ENCODE assay signal across 8 cellular contexts in the genomic region with DNA sequence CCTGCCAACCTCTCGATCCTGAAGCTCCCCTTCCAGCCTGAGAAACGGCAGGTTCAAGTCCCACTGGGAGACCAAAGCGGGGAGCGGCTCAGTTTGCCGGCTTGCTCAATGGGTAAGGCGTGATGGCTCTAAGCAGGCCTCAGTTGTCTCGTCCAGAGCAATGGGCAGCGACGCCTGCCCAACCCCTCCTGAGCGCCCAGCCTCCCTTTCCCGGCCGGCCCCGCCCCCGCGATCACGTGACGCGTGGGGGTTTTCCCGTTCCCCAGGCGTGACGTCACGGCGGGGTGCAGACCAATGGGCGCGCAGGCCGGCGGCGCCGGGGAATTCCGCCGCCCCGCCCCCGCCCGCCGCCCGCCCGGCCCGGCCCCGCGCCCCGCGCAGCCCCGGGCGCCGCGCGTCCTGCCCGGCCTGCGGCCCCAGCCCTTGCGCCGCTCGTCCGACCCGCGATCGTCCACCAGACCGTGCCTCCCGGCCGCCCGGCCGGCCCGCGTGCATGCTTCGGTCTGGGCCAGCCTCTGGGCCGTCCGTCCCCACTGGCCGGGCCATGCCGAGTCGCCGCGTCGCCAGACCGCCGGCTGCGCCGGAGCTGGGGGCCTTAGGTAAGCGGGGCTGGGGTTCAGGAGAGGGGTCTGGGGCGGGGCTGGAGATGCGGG. TPM values are rescaled to one million over a fixed set of nuclear protein-coding genes. Genes with fewer than 3 reads are reported as not detected.
DNase-seq lines count a peak whose midpoint lies in the region; ATAC-seq, FAIRE-seq and TF ChIP-seq lines count a peak whose summit lies in the region.

A gene with protein sequence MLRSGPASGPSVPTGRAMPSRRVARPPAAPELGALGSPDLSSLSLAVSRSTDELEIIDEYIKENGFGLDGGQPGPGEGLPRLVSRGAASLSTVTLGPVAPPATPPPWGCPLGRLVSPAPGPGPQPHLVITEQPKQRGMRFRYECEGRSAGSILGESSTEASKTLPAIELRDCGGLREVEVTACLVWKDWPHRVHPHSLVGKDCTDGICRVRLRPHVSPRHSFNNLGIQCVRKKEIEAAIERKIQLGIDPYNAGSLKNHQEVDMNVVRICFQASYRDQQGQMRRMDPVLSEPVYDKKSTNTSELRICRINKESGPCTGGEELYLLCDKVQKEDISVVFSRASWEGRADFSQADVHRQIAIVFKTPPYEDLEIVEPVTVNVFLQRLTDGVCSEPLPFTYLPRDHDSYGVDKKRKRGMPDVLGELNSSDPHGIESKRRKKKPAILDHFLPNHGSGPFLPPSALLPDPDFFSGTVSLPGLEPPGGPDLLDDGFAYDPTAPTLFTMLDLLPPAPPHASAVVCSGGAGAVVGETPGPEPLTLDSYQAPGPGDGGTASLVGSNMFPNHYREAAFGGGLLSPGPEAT (plus strand): TSS at position 378 of the 653 bp plus-strand sequence. CDS start 116 bp downstream, at position 494.

- H3K9me3 Mint-ChIP-seq in astrocyte (ENCODE audit: unreplicated experiment), result no peaks in the 10 kb centered on the region

- 1 to 2% methylated on average over 45 to 79 of the region's 79 CpGs for WGBS in aorta, 2 donors

- H4K20me1 ChIP-seq in astrocyte (ENCODE audit: insufficient read depth, low read length), result peaks cover 6% of the 10 kb centered on the region

- H3K4me1 ChIP-seq in astrocyte (ENCODE audit: insufficient read depth, low read length), result peaks cover 4% of the 10 kb centered on the region
- no peaks in the 10 kb centered on the region for H3K4me1 ChIP-seq in aorta (ENCODE audit: control insufficient read depth in 1 of 2, insufficient read depth in 2 of 2, low read length in 2 of 2)

- H3K36me3 ChIP-seq in astrocyte (ENCODE audit: insufficient read depth, low read length) (peaks cover 3% of the 10 kb centered on the region), aorta (ENCODE audit: control insufficient read depth in 1 of 2, insufficient read depth in 2 of 2, low read length in 1 of 2) (no peaks in the 10 kb centered on the region)

- ATAC-seq in GM18498 (IDR thresholded peaks at IDR 0.05; ENCODE audit: unreplicated experiment) (peak; percentile 66), HG02840 (IDR thresholded peaks at IDR 0.05; ENCODE audit: low FRiP score, unreplicated experiment) (peak; percentile 53), aorta (ENCODE audit: low FRiP score) (peak; percentile 81)

- H3K9ac ChIP-seq in astrocyte (ENCODE audit: low read length), result peak within 1 kb of the TSS; percentile 100

- peak within 1 kb of the TSS; percentile 98 for H3K27ac ChIP-seq in astrocyte (ENCODE audit: low read depth, low read length)
- H3K27ac ChIP-seq in aorta (ENCODE audit: low read depth in 1 of 2, low read length in 2 of 2), result peak within 1 kb of the TSS; percentile 91 to 97

- FAIRE-seq in astrocyte (lab: Jason Lieb, UNC), result no peak

- peak within 1 kb of the TSS; percentile 88 for H3K4me2 ChIP-seq in astrocyte (ENCODE audit: low read length)

- no peaks in the 10 kb centered on the region for H3K27me3 ChIP-seq in astrocyte (ENCODE audit: insufficient read depth, low read length)
- H3K27me3 ChIP-seq in aorta (ENCODE audit: control insufficient read depth in 1 of 2, insufficient read depth in 2 of 2, low read length in 1 of 2), result no peaks in the 10 kb centered on the region

- H3K4me3 ChIP-seq in astrocyte (ENCODE audit: insufficient read depth, low read depth, low read length) (peak within 1 kb of the TSS; percentile 68), aorta (ENCODE audit: low read length in 2 of 2) (peak within 1 kb of the TSS; percentile 82 to 92)

- peaks cover 2% of the 10 kb centered on the region for H3K36me3 Mint-ChIP-seq in astrocyte (ENCODE audit: low read depth, unreplicated experiment)

- H3K4me3 Mint-ChIP-seq in astrocyte (ENCODE audit: unreplicated experiment), result peak within 1 kb of the TSS; percentile 93

- TF ChIP-seq CTCF in astrocyte (IDR thresholded peaks at IDR 0.05; ENCODE audit: insufficient read depth, low read depth, low read length), result no peak

- peak within 1 kb of the TSS; percentile 83 for H2AFZ ChIP-seq in astrocyte (ENCODE audit: low read depth, low read length)

- H3K27ac Mint-ChIP-seq in astrocyte (ENCODE audit: unreplicated experiment), result peak within 1 kb of the TSS; percentile 91

- H3K27me3 Mint-ChIP-seq in astrocyte (ENCODE audit: low read depth, unreplicated experiment), result no peaks in the 10 kb centered on the region

- intact Hi-C loops in aorta (cut with DNase I), result loop anchor here in 1 of 2 donors (5.0 kb wide), 1 partner anchor 49 kb away; no protein-coding TSS in a partner anchor

- no peaks in the 10 kb centered on the region for H3K79me2 ChIP-seq in astrocyte (ENCODE audit: insufficient read depth, low read length)

- no peaks in the 10 kb centered on the region for H3K9me3 ChIP-seq in astrocyte (ENCODE audit: insufficient read depth, low read depth, low read length)
- no peaks in the 10 kb centered on the region for H3K9me3 ChIP-seq in aorta (ENCODE audit: control insufficient read depth, low read length)

- H3K4me1 Mint-ChIP-seq in astrocyte (ENCODE audit: low read depth, unreplicated experiment), result no peaks in the 10 kb centered on the region

- peak; percentile 17 for DNase-seq in NCI-H1436 treated with DMSO at 0.1 percent for 48 hours (lab: John Stamatoyannopoulos, UW)
- DNase-seq in T-helper 9 cell, result peak; percentile 99
- DNase-seq in astrocyte (ENCODE audit: low read depth), result peak; percentile 57
- DNase-seq in hepatic stellate cell (ENCODE audit: low spot score), result peak; percentile 99
- DNase-seq in renal cortical epithelial cell (ENCODE audit: low read depth), result peak; percentile 45
- DNase-seq in aorta, result peak; percentile 97 to 99

RNA-seq across cellular contexts. Expression of the gene that starts here (rescaled TPM):
- total RNA-seq in astrocyte, result 12.8 and 14.0 TPM in 2 replicates
- 21.2 and 25.9 TPM in 2 replicates for total RNA-seq in renal cortical epithelial cell
- 10 to 100 TPM; 20.2 to 30.0 TPM for total RNA-seq in aorta
- polyA plus RNA-seq in aorta, result 10 to 100 TPM in 1 of 2 donors, 1 to 10 TPM in 1; 7.0 to 10.6 TPM

Comparison
In these comparisons a context has a peak if more than half of its experiments do, and no peak if none do; other contexts are left out.
1. Peak in every context shown above with its lines: DNase-seq, ATAC-seq, H3K4me3 ChIP-seq and H3K27ac ChIP-seq.
2. DNase-seq: peak in every context shown above with its lines; median percentile 99 in T-helper 9 cell; 99 in hepatic stellate cell; 98 in aorta; 57 in astrocyte; 45 in renal cortical epithelial cell; 17 in NCI-H1436 treated with DMSO at 0.1 percent for 48 hours.